ENCODE assay signal across 8 cellular contexts in genomic region chr10:99430451-99431189, GRCh38. TPM values are rescaled to one million over a fixed set of nuclear protein-coding genes. Genes with fewer than 3 reads are reported as not detected.
DNase-seq lines count a peak whose midpoint lies in the region; ATAC-seq and TF ChIP-seq lines count a peak whose summit lies in the region.

Gene GOT1, minus strand, starts transcription at chr10:99430624. Its CDS starts 59 bp downstream, at chr10:99430565.

- H3K4me3 ChIP-seq in left lung: peak within 1 kb of the TSS; percentile 75 to 86

- peaks cover 6 to 9% of the 10 kb centered on the region in 2 donors for H3K36me3 Mint-ChIP-seq in CD14-positive monocyte

- H3K4me3 Mint-ChIP-seq in CD14-positive monocyte: peak within 1 kb of the TSS; percentile 99 to 100

- peak; percentile 94 for DNase-seq in CD14-positive monocyte (ENCODE audit: low spot score)
- peak; percentile 99 for DNase-seq in NCI-H82 (lab: John Stamatoyannopoulos, UW)
- peak; percentile 94 to 96 for DNase-seq in activated CD4-positive, alpha-beta T cell treated with anti-CD3 and anti-CD28 coated beads, Interleukin-2, amount 50 U/mL, for 48 hours
- DNase-seq in dermis blood vessel endothelial cell: peak; percentile 99
- peak; percentile 95 to 96 for DNase-seq in left lung
- DNase-seq in stimulated activated CD4-positive, alpha-beta T cell treated with anti-CD3 and anti-CD28 coated beads, Interleukin-2, amount 100 ng/mL, for 48 hours: peak; percentile 89 to 93

- intact Hi-C loops in CD14-positive monocyte (cut with micrococcal nuclease): loop anchor here (5.0 to 10.0 kb wide), 2 partner anchors 192 to 284 kb away; partner anchors contain the start of gene SLC25A28 (in 2 of the 2)
- intact Hi-C loops in left lung (cut with DNase I): loop anchor here in 1 of 2 donors (10.0 kb wide), 1 partner anchor 184 kb away; no protein-coding TSS in a partner anchor

- peak; percentile 97 for ATAC-seq in GM19397 (IDR thresholded peaks at IDR 0.05; ENCODE audit: unreplicated experiment)
- ATAC-seq in HG03571 (IDR thresholded peaks at IDR 0.05; ENCODE audit: unreplicated experiment): peak; percentile 89
- ATAC-seq in left lung: peak; percentile 98

- H3K4me1 Mint-ChIP-seq in CD14-positive monocyte: peaks cover 22% of the 10 kb centered on the region

- H3K9me3 Mint-ChIP-seq in CD14-positive monocyte: peaks cover 0 to 5% (median 0%) of the 10 kb centered on the region in 7 donors

- H3K27me3 Mint-ChIP-seq in CD14-positive monocyte (ENCODE audit: low read depth in 3 of 3): peaks cover 0 to 8% (median 0%) of the 10 kb centered on the region in 3 donors

- TF ChIP-seq CTCF in CD14-positive monocyte (IDR thresholded peaks at IDR 0.05) (no peak), left lung (IDR thresholded peaks at IDR 0.05) (no peak)

- no peaks in the 10 kb centered on the region for H3K9me3 ChIP-seq in left lung

- H3K27me3 ChIP-seq in left lung: no peaks in the 10 kb centered on the region

- peaks cover 7 to 24% of the 10 kb centered on the region in 2 donors for H3K4me1 ChIP-seq in left lung

- H3K27ac ChIP-seq in left lung: peak within 1 kb of the TSS; percentile 92 to 93

- peaks cover 0 to 9% of the 10 kb centered on the region in 2 donors for H3K36me3 ChIP-seq in left lung

- peak within 1 kb of the TSS; percentile 95 to 99 (median 97) for H3K27ac Mint-ChIP-seq in CD14-positive monocyte

RNA-seq across cellular contexts. Expression of gene GOT1, which starts in this region (rescaled TPM):
- polyA plus RNA-seq in CD14-positive monocyte: 10 to 100 TPM in 1 of 2 donors, 1 to 10 TPM in 1; 8.2 to 10.4 TPM
- total RNA-seq in dermis blood vessel endothelial cell (20.8 and 27.2 TPM in 2 replicates), left lung (10 to 100 TPM; 28.0 to 32.4 TPM)

Comparison
In these comparisons a context has a peak if more than half of its experiments do, and no peak if none do; other contexts are left out.
1. Peak in every context shown above with its lines: DNase-seq, ATAC-seq, H3K4me3 ChIP-seq and H3K27ac ChIP-seq.